In genomic region chr9:129823934-129824601, GRCh38 we compare ENCODE assay signal across 8 cellular contexts. TPM values are rescaled to one million over a fixed set of nuclear protein-coding genes. Genes with fewer than 3 reads are reported as not detected.
A peak's percentile ranks its signal among the peaks of the same experiment; 100 is the strongest.
DNase-seq lines count a peak whose midpoint lies in the region; ATAC-seq and TF ChIP-seq lines count a peak whose summit lies in the region.

Gene TOR1A, minus strand, starts transcription at chr9:129824136. Its CDS starts 51 bp downstream, at chr9:129824085.

- H3K27ac ChIP-seq in colonic mucosa (peak within 1 kb of the TSS; percentile 63), layer of hippocampus (ENCODE audit: low read depth, low read length) (peak within 1 kb of the TSS; percentile 83)

- TF ChIP-seq CTCF in colonic mucosa (IDR thresholded peaks at IDR 0.05): no peak

- peak within 1 kb of the TSS; percentile 79 for H3K4me3 ChIP-seq in colonic mucosa

- peak within 1 kb of the TSS; percentile 76 to 78 for H3K9ac ChIP-seq in colonic mucosa (ENCODE audit: low read depth in 2 of 2, low read length in 2 of 2)

- H3K9me3 ChIP-seq in colonic mucosa: no peaks in the 10 kb centered on the region

- peaks cover 6% of the 10 kb centered on the region for H3K4me1 ChIP-seq in colonic mucosa

- peak; percentile 77 for ATAC-seq in HG03439 (IDR thresholded peaks at IDR 0.05; ENCODE audit: unreplicated experiment)

- no peaks in the 10 kb centered on the region for H3K36me3 ChIP-seq in colonic mucosa

- peak; percentile 90 for TF ChIP-seq POLR2A in GM19193 (IDR thresholded peaks at IDR 0.05; ENCODE audit: extremely low read depth, insufficient read depth, insufficient read length)

- DNase-seq in AG20443 (ENCODE audit: low spot score) (peak; percentile 96), NCI-H524 treated with DMSO at 0.1 percent for 48 hours (lab: John Stamatoyannopoulos, UW) (peak; percentile 91), colonic mucosa (peak; percentile 96)
- DNase-seq in activated CD4-positive, alpha-beta T cell treated with anti-CD3 and anti-CD28 coated beads for 48 hours: peak; percentile 96
- DNase-seq in stimulated activated CD4-positive, alpha-beta T cell treated with anti-CD3 and anti-CD28 coated beads, Interleukin-1b, Interleukin-23, amount 100 ng/mL, for 4 hours (ENCODE audit: low read depth in 2 of 2): peak; percentile 84 to 86

- H3K27me3 ChIP-seq in colonic mucosa: no peaks in the 10 kb centered on the region
- H3K27me3 ChIP-seq in layer of hippocampus (ENCODE audit: control insufficient read depth, insufficient read depth, low read length): no peaks in the 10 kb centered on the region

- intact Hi-C loops in colonic mucosa (cut with DNase I): no loop called here

RNA-seq across cellular contexts. Expression of gene TOR1A, which starts in this region (rescaled TPM):
- 10 to 100 TPM; 31.0 to 31.1 TPM for total RNA-seq in colonic mucosa

Comparison
In these comparisons a context has a peak if more than half of its experiments do, and no peak if none do; other contexts are left out.
1. Peak in every context shown above with its lines: DNase-seq, ATAC-seq, H3K4me3 ChIP-seq and H3K27ac ChIP-seq.